Comparison of ENCODE assay signal across 1 cellular context in genomic region chr13:98565726-98566577, GRCh38.
TF ChIP-seq lines count a peak whose summit lies in the region.

No MANE protein-coding gene starts in this region.

TF ChIP-seq in liver, 16 proteins besides CTCF, POLR2A, EP300 and RAD21 (continued from another document):
- TF ChIP-seq, protein P1, sequence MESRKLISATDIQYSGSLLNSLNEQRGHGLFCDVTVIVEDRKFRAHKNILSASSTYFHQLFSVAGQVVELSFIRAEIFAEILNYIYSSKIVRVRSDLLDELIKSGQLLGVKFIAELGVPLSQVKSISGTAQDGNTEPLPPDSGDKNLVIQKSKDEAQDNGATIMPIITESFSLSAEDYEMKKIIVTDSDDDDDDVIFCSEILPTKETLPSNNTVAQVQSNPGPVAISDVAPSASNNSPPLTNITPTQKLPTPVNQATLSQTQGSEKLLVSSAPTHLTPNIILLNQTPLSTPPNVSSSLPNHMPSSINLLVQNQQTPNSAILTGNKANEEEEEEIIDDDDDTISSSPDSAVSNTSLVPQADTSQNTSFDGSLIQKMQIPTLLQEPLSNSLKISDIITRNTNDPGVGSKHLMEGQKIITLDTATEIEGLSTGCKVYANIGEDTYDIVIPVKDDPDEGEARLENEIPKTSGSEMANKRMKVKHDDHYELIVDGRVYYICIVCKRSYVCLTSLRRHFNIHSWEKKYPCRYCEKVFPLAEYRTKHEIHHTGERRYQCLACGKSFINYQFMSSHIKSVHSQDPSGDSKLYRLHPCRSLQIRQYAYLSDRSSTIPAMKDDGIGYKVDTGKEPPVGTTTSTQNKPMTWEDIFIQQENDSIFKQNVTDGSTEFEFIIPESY (IDR thresholded peaks at IDR 0.05) = no peak
- TF ChIP-seq EGR1 (IDR thresholded peaks at IDR 0.05; ENCODE audit: low read depth in 2 of 2) (peak in 1 of 2 donors; percentile 13), NR2F2 (IDR thresholded peaks at IDR 0.05) (peak; percentile 28), FOXA1 (IDR thresholded peaks at IDR 0.05) (no peak), JUND (IDR thresholded peaks at IDR 0.05) (peak in 1 of 2 donors; percentile 38), YY1 (IDR thresholded peaks at IDR 0.05) (no peak), SP1 (IDR thresholded peaks at IDR 0.05) (peak; percentile 53), TAF1 (conservative IDR thresholded peaks at IDR 0.05) (no peak), FOXA2 (IDR thresholded peaks at IDR 0.05) (no peak)
- TF ChIP-seq, protein P2, sequence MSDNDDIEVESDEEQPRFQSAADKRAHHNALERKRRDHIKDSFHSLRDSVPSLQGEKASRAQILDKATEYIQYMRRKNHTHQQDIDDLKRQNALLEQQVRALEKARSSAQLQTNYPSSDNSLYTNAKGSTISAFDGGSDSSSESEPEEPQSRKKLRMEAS (IDR thresholded peaks at IDR 0.05) = peak; percentile 53
